10 cellular contexts compared by ENCODE assay signal in the genomic region with DNA sequence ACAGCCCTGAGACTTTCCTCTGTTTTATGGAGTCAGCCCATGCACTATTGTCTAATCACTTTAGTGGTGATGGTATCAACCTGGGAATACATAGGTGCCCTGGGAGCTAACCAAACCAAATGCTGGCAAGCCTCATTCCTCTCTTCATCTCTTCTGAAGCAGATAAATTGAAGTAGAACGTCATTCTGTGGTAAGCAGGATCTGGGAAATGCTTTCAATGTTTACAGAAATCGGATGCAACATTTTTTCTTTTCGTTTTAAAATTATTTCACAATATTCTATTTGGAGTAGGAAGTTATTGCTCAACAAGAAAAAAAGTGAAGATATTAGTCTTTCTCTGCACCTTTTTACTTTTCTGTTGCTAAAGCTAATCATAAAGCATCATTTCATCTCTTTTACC.
DNase-seq lines count a peak whose midpoint lies in the region; ATAC-seq and TF ChIP-seq lines count a peak whose summit lies in the region.
"Had no signal": no experiment of that assay in that cellular context is flagged by ENCODE, and none has a peak within 500 bp of the region (broad histone marks: within the 10 kb centered on the region; RNA-seq: fewer than 3 reads in every experiment).

No MANE protein-coding gene starts in this region.

- H3K27me3 ChIP-seq in lung (ENCODE audit: control insufficient read depth, insufficient read depth) (no peaks in the 10 kb centered on the region), vagina (no peaks in the 10 kb centered on the region)
- H3K27me3 ChIP-seq: BE2C had no signal

- intact Hi-C loops in vagina (cut with DNase I): no loop called here

- H3K9me3 Mint-ChIP-seq in activated T-cell treated with anti-CD3 and anti-CD28 coated beads, Interleukin-2, amount 50 U/mL, for 72 hours: no peaks in the 10 kb centered on the region

- H3K36me3 Mint-ChIP-seq in activated T-cell treated with anti-CD3 and anti-CD28 coated beads, Interleukin-2, amount 50 U/mL, for 72 hours (ENCODE audit: insufficient read depth in 2 of 2): no peaks in the 10 kb centered on the region

- no peak for DNase-seq in activated T-cell treated with anti-CD3 and anti-CD28 coated beads, Interleukin-2, amount 50 U/mL, for 72 hours
- DNase-seq in activated T-cell treated with anti-CD3 and anti-CD28 coated beads, Interleukin-2, amount 50 U/mL, for 1 hour: no peak
- DNase-seq in cardiac fibroblast (ENCODE audit: low read depth in 2 of 2) (peak; percentile 92 to 95), lung (ENCODE audit: low spot score) (no peak), vagina (ENCODE audit: extremely low spot score in 2 of 2) (no peak), amygdala (lab: John Stamatoyannopoulos, UW) (no peak), T-helper 2 cell (no peak), NCI-H524 treated with DMSO at 0.1 percent for 48 hours (lab: John Stamatoyannopoulos, UW) (no peak)
- DNase-seq: BE2C had no signal

- H3K9me3 ChIP-seq in lung (ENCODE audit: control insufficient read depth in 2 of 2, insufficient read depth in 1 of 2, low read length in 1 of 2): no peaks in the 10 kb centered on the region
- H3K9me3 ChIP-seq in vagina: no peaks in the 10 kb centered on the region
- H3K9me3 ChIP-seq: BE2C had no signal

- H3K36me3 ChIP-seq in lung (ENCODE audit: control insufficient read depth in 2 of 2, insufficient read depth in 2 of 2, low read length in 2 of 2): no peaks in the 10 kb centered on the region
- no peaks in the 10 kb centered on the region for H3K36me3 ChIP-seq in vagina
- H3K36me3 ChIP-seq: BE2C had no signal

- H3K27ac Mint-ChIP-seq in activated T-cell treated with anti-CD3 and anti-CD28 coated beads, Interleukin-2, amount 50 U/mL, for 72 hours: peak overlapping the region; percentile 33

- H3K27ac ChIP-seq in lung (ENCODE audit: low read depth in 1 of 2, low read length in 1 of 2): peak overlapping the region; percentile 2 to 51
- peak overlapping the region; percentile 46 for H3K27ac ChIP-seq in vagina

- no peak for ATAC-seq in activated T-cell treated with anti-CD3 and anti-CD28 coated beads, Interleukin-2, amount 50 U/mL, for 72 hours (replicated peaks in 1 of 2)
- ATAC-seq in lung (ENCODE audit: insufficient read depth, low FRiP score): peak; percentile 12
- ATAC-seq: Panc1 had no signal

- H3K4me3 ChIP-seq in cardiac fibroblast (replicated peaks in 1 of 2; ENCODE audit: low read depth in 2 of 2, low read length in 2 of 2) (peak overlapping the region in 1 of 2 donors; percentile 13), lung (no peak overlapping the region), vagina (no peak overlapping the region)

- H3K4me1 ChIP-seq in lung (ENCODE audit: control insufficient read depth in 2 of 2, insufficient read depth in 2 of 2, low read length in 2 of 2) (peaks cover 17 to 46% of the 10 kb centered on the region in 2 donors), vagina (peaks cover 91% of the 10 kb centered on the region)

- no peaks in the 10 kb centered on the region for H3K27me3 Mint-ChIP-seq in activated T-cell treated with anti-CD3 and anti-CD28 coated beads, Interleukin-2, amount 50 U/mL, for 72 hours (ENCODE audit: low read depth)

- TF ChIP-seq CTCF in cardiac fibroblast (IDR thresholded peaks at IDR 0.05; ENCODE audit: low read depth, low read length) (no peak), lung (IDR thresholded peaks at IDR 0.05; ENCODE audit: control extremely low read depth, extremely low read depth) (no peak), vagina (IDR thresholded peaks at IDR 0.05) (no peak)

- H3K4me1 Mint-ChIP-seq in activated T-cell treated with anti-CD3 and anti-CD28 coated beads, Interleukin-2, amount 50 U/mL, for 72 hours (ENCODE audit: low read depth): peaks cover 69% of the 10 kb centered on the region

- H3K4me3 Mint-ChIP-seq in activated T-cell treated with anti-CD3 and anti-CD28 coated beads, Interleukin-2, amount 50 U/mL, for 72 hours: no peak overlapping the region

- 5 to 6% methylated on average over 3 of the region's 3 CpGs for WGBS in lung, 2 donors

- no peak for TF ChIP-seq POLR2A in vagina (IDR thresholded peaks at IDR 0.05)

Comparison
In these comparisons a context has a peak if more than half of its experiments do, and no peak if none do; other contexts are left out.
1. DNase-seq: peak in cardiac fibroblast (2 of 2); none in activated T-cell treated with anti-CD3 and anti-CD28 coated beads, Interleukin-2, amount 50 U/mL, for 72 hours (0 of 2), activated T-cell treated with anti-CD3 and anti-CD28 coated beads, Interleukin-2, amount 50 U/mL, for 1 hour (single experiment), lung (single experiment), vagina (0 of 2), amygdala (0 of 56), T-helper 2 cell (0 of 5) and NCI-H524 treated with DMSO at 0.1 percent for 48 hours (single experiment).